ENCODE assay signal across 9 cellular contexts in the genomic region with DNA sequence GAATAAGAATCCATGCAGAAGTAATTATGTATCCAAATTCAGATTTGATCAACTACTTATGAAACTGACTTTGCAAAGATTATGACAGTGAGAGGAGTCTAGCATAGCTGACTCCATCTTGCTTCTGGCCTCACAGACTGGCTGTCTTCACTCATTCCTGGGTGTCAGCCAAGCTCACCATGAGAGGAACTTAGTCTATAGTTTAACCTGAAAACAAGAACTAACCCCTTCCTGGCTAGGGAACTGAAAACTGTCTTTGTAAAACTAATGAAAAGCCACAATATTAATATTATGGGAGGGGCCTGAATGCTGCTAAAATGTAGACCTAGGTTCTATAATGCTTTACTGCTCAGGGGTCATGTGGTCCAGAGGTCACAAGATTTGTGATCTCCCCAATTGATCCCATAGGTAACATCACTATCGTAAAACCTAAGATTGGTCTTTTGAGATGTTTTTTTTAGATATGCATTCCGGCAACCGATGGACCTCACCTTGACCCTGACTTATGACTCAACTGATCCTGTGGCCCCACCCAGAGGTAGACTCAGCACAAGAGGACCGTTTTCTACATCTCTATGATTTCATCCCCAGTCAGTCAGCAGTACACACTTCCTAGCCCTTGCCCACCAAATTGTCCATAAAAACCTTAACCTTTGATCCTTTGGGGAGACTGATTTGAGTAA. TPM values are rescaled to one million over a fixed set of nuclear protein-coding genes. Genes with fewer than 3 reads are reported as not detected.
A peak's percentile ranks its signal among the peaks of the same experiment; 100 is the strongest.
DNase-seq lines count a peak whose midpoint lies in the region; ATAC-seq and TF ChIP-seq lines count a peak whose summit lies in the region.
"Had no signal": no experiment of that assay in that cellular context is flagged by ENCODE, and none has a peak within 500 bp of the region (broad histone marks: within the 10 kb centered on the region; RNA-seq: fewer than 3 reads in every experiment).

No MANE protein-coding gene starts in this region.

- H3K18ac ChIP-seq in neuronal stem cell (ENCODE audit: low read length) = no peak overlapping the region

- H4K20me1 ChIP-seq in SK-N-SH (ENCODE audit: insufficient read depth) = no peaks in the 10 kb centered on the region

- peaks cover 14% of the 10 kb centered on the region for H3F3A ChIP-seq in SK-N-SH (replicated peaks; ENCODE audit: insufficient read depth)

- peak; percentile 83 for ATAC-seq in HG02885 (IDR thresholded peaks at IDR 0.05; ENCODE audit: poor library complexity, unreplicated experiment)

- H3K36me3 ChIP-seq in SK-N-SH (replicated peaks in 1 of 2; ENCODE audit: control insufficient read depth in 1 of 2, insufficient read depth in 2 of 2, low read length in 1 of 2) (peaks cover 0 to 10% of the 10 kb centered on the region in 2 experiments), neuronal stem cell (replicated peaks in 1 of 2; ENCODE audit: control insufficient read depth in 2 of 2, insufficient read depth in 2 of 2, low read length in 2 of 2) (no peaks in the 10 kb centered on the region)
- H3K36me3 ChIP-seq: heart left ventricle had no signal

- no peaks in the 10 kb centered on the region for H3K79me2 ChIP-seq in SK-N-SH (ENCODE audit: insufficient read depth)

- CTCF ChIA-PET in SK-N-SH (lab: Yijun Ruan, JAX) = interaction anchor here (1.2 to 1.3 kb wide), 2 partner anchors 53 to 187 kb away, joined by 3 to 5 read pairs; no protein-coding TSS in a partner anchor

- H3K9me3 ChIP-seq in SK-N-SH (no peaks in the 10 kb centered on the region), neuronal stem cell (replicated peaks in 1 of 2; ENCODE audit: control insufficient read depth in 2 of 2, insufficient read depth in 1 of 2, low read depth in 1 of 2, low read length in 2 of 2) (peaks cover 0 to 2% of the 10 kb centered on the region in 2 donors)
- H3K9me3 ChIP-seq: heart left ventricle had no signal

- peaks cover 0 to 4% of the 10 kb centered on the region in 2 experiments; a peak in 2 of 4 replicates for H3K4me1 ChIP-seq in SK-N-SH (ENCODE audit: control insufficient read depth in 1 of 2, insufficient read depth in 2 of 2, low read depth in 1 of 2, low read length in 1 of 2)
- H3K4me1 ChIP-seq in neuronal stem cell (ENCODE audit: control insufficient read depth in 2 of 2, insufficient read depth in 1 of 2, low read depth in 1 of 2, low read length in 2 of 2) = peaks cover 0 to 2% of the 10 kb centered on the region in 2 donors

- no peak overlapping the region for H3K4ac ChIP-seq in neuronal stem cell (ENCODE audit: low read length)

- peak; percentile 16 for DNase-seq in SIG-M5 treated with dmso at 0.1 percent for 504 hours (lab: John Stamatoyannopoulos, UW; ENCODE audit: unreplicated experiment)
- no peak for DNase-seq in SIG-M5 (lab: John Stamatoyannopoulos, UW)
- no peak for DNase-seq in SK-N-SH
- DNase-seq in lower leg skin (ENCODE audit: low spot score in 2 of 2) = no peak
- DNase-seq in neuronal stem cell (ENCODE audit: low spot score) = no peak
- no peak for DNase-seq in HuH-7.5 (ENCODE audit: low spot score)
- DNase-seq: heart left ventricle had no signal

- H3K4me3 ChIP-seq in SK-N-SH (ENCODE audit: low read depth in 2 of 2, low read length in 1 of 2) (no peak overlapping the region), lower leg skin (ENCODE audit: low read depth, poor library complexity, severe bottlenecking) (no peak overlapping the region), neuronal stem cell (ENCODE audit: low read length in 2 of 2) (no peak overlapping the region)
- H3K4me3 ChIP-seq: heart left ventricle had no signal

- intact Hi-C loops in lower leg skin (cut with DNase I; ENCODE audit: low total_unique reads) = no loop called here

- no peak for TF ChIP-seq CTCF in SK-N-SH (IDR thresholded peaks at IDR 0.05)
- TF ChIP-seq CTCF in lower leg skin (IDR thresholded peaks at IDR 0.05) = no peak

- peaks cover 1% of the 10 kb centered on the region for H3K79me1 ChIP-seq in neuronal stem cell (ENCODE audit: low read depth, low read length)

- no peak for TF ChIP-seq RAD21 in SK-N-SH (IDR thresholded peaks at IDR 0.05; ENCODE audit: low read length)

- no peak overlapping the region for H2BK12ac ChIP-seq in neuronal stem cell (ENCODE audit: low read length)

- H2BK5ac ChIP-seq in neuronal stem cell (ENCODE audit: low read length) = no peak overlapping the region

- POLR2A ChIA-PET in SK-N-SH (lab: Yijun Ruan, JAX) = no interaction called here

- no peak overlapping the region for H3K4me2 ChIP-seq in SK-N-SH
- H3K4me2 ChIP-seq in neuronal stem cell (ENCODE audit: insufficient read depth, low read length, poor library complexity, severe bottlenecking) = no peak overlapping the region

- no peaks in the 10 kb centered on the region for H3K9me2 ChIP-seq in SK-N-SH

- no peak overlapping the region for H2BK120ac ChIP-seq in neuronal stem cell (ENCODE audit: low read depth, low read length)

- H3K27ac ChIP-seq in SK-N-SH (ENCODE audit: low read depth in 2 of 2, low read length in 1 of 2) (peak overlapping the region in 1 of 2 experiments; percentile 45; a peak in 2 of 4 replicates), temporal lobe (ENCODE audit: low read depth, low read length) (peak overlapping the region; percentile 33), neuronal stem cell (replicated peaks; ENCODE audit: low read length) (no peak overlapping the region)

- H3K14ac ChIP-seq in neuronal stem cell (ENCODE audit: low read length) = no peak overlapping the region

- H2BK15ac ChIP-seq in neuronal stem cell (ENCODE audit: low read length) = no peak overlapping the region

- H3K27me3 ChIP-seq in SK-N-SH (ENCODE audit: insufficient read depth) = no peaks in the 10 kb centered on the region
- no peaks in the 10 kb centered on the region for H3K27me3 ChIP-seq in neuronal stem cell (ENCODE audit: control insufficient read depth in 3 of 3, insufficient read depth in 3 of 3, low read depth in 1 of 3, low read length in 3 of 3)
- H3K27me3 ChIP-seq: heart left ventricle had no signal

- no peak for TF ChIP-seq EP300 in SK-N-SH (IDR thresholded peaks at IDR 0.05; ENCODE audit: borderline replicate concordance in 1 of 2, low read depth in 1 of 2, low read length in 1 of 2)

- H3K23ac ChIP-seq in neuronal stem cell (ENCODE audit: low read depth, low read length, poor library complexity) = no peak overlapping the region

- WGBS in SK-N-SH (ENCODE audit: low lambda C conversion rate) = 83% methylated on average over 4 of the region's 4 CpGs
- WGBS in lower leg skin, 2 donors = 89% methylated on average over 4 of the region's 4 CpGs
- no CpG with 5 or more reads among the region's 4 CpGs for WGBS in neuronal stem cell (ENCODE audit: extremely low coverage in 2 of 2, insufficient read length in 2 of 2, insufficient replicate concordance in 1 of 2), 2 donors

- H4K8ac ChIP-seq in neuronal stem cell (ENCODE audit: low read depth, low read length) = no peak overlapping the region

- TF ChIP-seq POLR2A in lower leg skin (IDR thresholded peaks at IDR 0.05) = no peak

- H2AFZ ChIP-seq in SK-N-SH (ENCODE audit: low read depth) (no peak overlapping the region), neuronal stem cell (ENCODE audit: low read length) (no peak overlapping the region)

- no peak overlapping the region for H3K9ac ChIP-seq in SK-N-SH
- no peak overlapping the region for H3K9ac ChIP-seq in neuronal stem cell (ENCODE audit: low read depth, low read length, poor library complexity)

- no peak overlapping the region for H4K91ac ChIP-seq in neuronal stem cell (ENCODE audit: low read depth, low read length, poor library complexity)

- no peak overlapping the region for H2AK5ac ChIP-seq in neuronal stem cell (ENCODE audit: low read depth, low read length)

TF ChIP-seq in SK-N-SH, 30 proteins besides CTCF, POLR2A, EP300 and RAD21:
- no peak for TF ChIP-seq FOXJ3 (CRISPR knock-in tag; IDR thresholded peaks at IDR 0.05)
- TF ChIP-seq TCF12 (IDR thresholded peaks at IDR 0.05) = 0 out of 2 replicates have a peak, but pooled peaks have one; percentile 1
- TF ChIP-seq YY1 (IDR thresholded peaks at IDR 0.05; ENCODE audit: low read depth) = 0 out of 2 replicates have a peak, but pooled peaks have one; percentile 34

RNA-seq across cellular contexts. Expression of gene ATP1B1, which starts 55.2 kb away (rescaled TPM):
- polyA plus RNA-seq in SK-N-SH (2012; rRNA removed) = 49.5 and 52.7 TPM in 2 replicates
- 64.4 and 75.2 TPM in 2 replicates for polyA plus RNA-seq in SK-N-SH (2012; cell fraction: cytosol; rRNA removed)
- 18.5 and 36.8 TPM in 2 replicates for polyA plus RNA-seq in SK-N-SH (2012; cell fraction: nucleus; rRNA removed)
- total RNA-seq in temporal lobe (149 TPM), lower leg skin (100 to 1,000 TPM in 2 of 4 donors, 10 to 100 TPM in 2; 35.3 to 213 (median 122) TPM)
- 33.8 TPM for polyA plus RNA-seq in neuronal stem cell (2013, experiment 1 of 2)
- 36.7 TPM for polyA plus RNA-seq in neuronal stem cell (2013, experiment 2 of 2)
